ENCODE assay signal across 22 cellular contexts in the genomic region with DNA sequence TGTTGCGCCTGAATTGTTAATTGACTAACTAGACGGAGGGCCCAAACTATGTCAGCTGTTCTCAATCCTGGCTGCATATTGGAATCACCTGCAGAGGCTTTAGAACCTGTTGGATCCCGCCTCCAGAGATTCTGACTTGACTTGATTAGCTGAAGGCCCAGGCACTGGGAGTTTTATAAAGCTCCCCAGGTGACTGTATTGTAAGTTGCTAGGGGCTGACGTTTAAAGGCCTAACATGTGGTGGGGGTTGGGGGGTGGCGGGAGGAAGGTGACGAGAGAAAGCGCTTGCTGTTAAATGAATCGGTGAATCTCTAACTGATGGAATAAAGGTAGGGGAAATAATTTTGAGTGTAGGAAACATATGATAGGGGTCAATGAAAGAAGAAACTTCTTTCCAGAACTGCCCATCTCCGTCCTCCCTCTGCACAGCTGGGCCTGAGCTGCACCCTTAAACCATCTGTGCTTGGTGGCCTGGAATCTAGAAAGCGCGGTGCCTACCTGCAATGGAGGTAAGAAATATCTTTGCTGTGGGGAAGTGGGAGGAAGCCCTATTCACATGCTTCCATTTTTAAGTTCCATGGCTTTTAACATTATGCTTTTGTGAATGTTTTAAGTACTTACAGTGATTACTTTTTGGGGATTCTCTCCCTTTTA.
"Had no signal": no experiment of that assay in that cellular context is flagged by ENCODE, and none has a peak within 500 bp of the region (broad histone marks: within the 10 kb centered on the region; RNA-seq: fewer than 3 reads in every experiment).

No MANE protein-coding gene starts in this region.

- H3K27me3 Mint-ChIP-seq: activated CD8-positive, alpha-beta T cell treated with anti-CD3 and anti-CD28 coated beads for 36 hours; activated naive CD8-positive, alpha-beta T cell treated with anti-CD3 and anti-CD28 coated beads, Interleukin-2, amount 10 ng/mL, durations not matched to agents 7 days and 5 days; dendritic cell treated with granulocyte-macrophage colony-stimulating factor and Interleukin-4, amounts not matched to agents 40 ng/mL and 50 ng/mL, for 4 days; memory B cell; progenitor cell of endocrine pancreas; stimulated activated naive CD8-positive, alpha-beta T cell treated with anti-CD3 and anti-CD28 coated beads, Interleukin-15, Interleukin-2, amounts not matched to agents 100 ng/mL and 50 ng/mL, for 24 hours had no signal

- H3K36me3 ChIP-seq: cardiac muscle cell, esophagus squamous epithelium, tibial nerve, uterus had no signal

- H3K9me3 Mint-ChIP-seq: activated naive CD8-positive, alpha-beta T cell treated with anti-CD3 and anti-CD28 coated beads, Interleukin-2, amount 10 ng/mL, durations not matched to agents 7 days and 5 days; dendritic cell treated with granulocyte-macrophage colony-stimulating factor and Interleukin-4, amounts not matched to agents 40 ng/mL and 50 ng/mL, for 4 days; stimulated activated naive CD8-positive, alpha-beta T cell treated with anti-CD3 and anti-CD28 coated beads, Interleukin-15, Interleukin-2, amounts not matched to agents 100 ng/mL and 50 ng/mL, for 24 hours had no signal

- H3K4me1 ChIP-seq: esophagus squamous epithelium, uterus had no signal

- H3K4me3 ChIP-seq: cardiac muscle cell, esophagus squamous epithelium, mucosa of descending colon, tibial nerve, uterus had no signal

- H3K4me1 Mint-ChIP-seq: activated naive CD8-positive, alpha-beta T cell treated with anti-CD3 and anti-CD28 coated beads, Interleukin-2, amount 10 ng/mL, durations not matched to agents 7 days and 5 days; activated T-helper 17 cell treated with anti-CD3 and anti-CD28 coated beads, Interleukin-2, amount 50 U/mL, for 72 hours; memory B cell; naive B cell had no signal

- H3K27ac ChIP-seq: cardiac muscle cell, esophagus squamous epithelium, tibial nerve, uterus had no signal

- DNase-seq: activated CD4-positive, alpha-beta T cell treated with anti-CD3 and anti-CD28 coated beads for 4 hours; activated CD8-positive, alpha-beta T cell treated with anti-CD3 and anti-CD28 coated beads for 36 hours; activated naive CD4-positive, alpha-beta T cell; activated naive CD8-positive, alpha-beta T cell treated with anti-CD3 and anti-CD28 coated beads, Interleukin-2, amount 10 ng/mL, durations not matched to agents 7 days and 5 days; activated T-cell treated with anti-CD3 and anti-CD28 coated beads, Interleukin-2, amount 50 U/mL, for 1 hour; amygdala; effector memory CD4-positive, alpha-beta T cell; esophagus squamous epithelium; left ventricle myocardium superior; mucosa of descending colon; naive B cell; nucleus accumbens; stimulated activated CD4-positive, alpha-beta T cell treated with anti-CD3 and anti-CD28 coated beads, Interleukin-12 subunit alpha, Interleukin-12 subunit beta, amount 100 ng/mL, for 4 hours; stimulated activated CD4-positive, alpha-beta T cell treated with anti-CD3 and anti-CD28 coated beads, Interleukin-1b, Interleukin-23, amount 100 ng/mL, for 48 hours; uterus had no signal

- H3K9me3 ChIP-seq: esophagus squamous epithelium, mucosa of descending colon, tibial nerve, uterus had no signal

- ATAC-seq: activated CD8-positive, alpha-beta T cell treated with anti-CD3 and anti-CD28 coated beads for 36 hours; activated T-helper 17 cell treated with anti-CD3 and anti-CD28 coated beads, Interleukin-2, amount 50 U/mL, for 72 hours; left ventricle myocardium superior; mucosa of descending colon had no signal

- H3K4me3 Mint-ChIP-seq: activated CD8-positive, alpha-beta T cell treated with anti-CD3 and anti-CD28 coated beads for 36 hours; activated naive CD8-positive, alpha-beta T cell treated with anti-CD3 and anti-CD28 coated beads, Interleukin-2, amount 10 ng/mL, durations not matched to agents 7 days and 5 days; activated T-helper 17 cell treated with anti-CD3 and anti-CD28 coated beads, Interleukin-2, amount 50 U/mL, for 72 hours; dendritic cell treated with granulocyte-macrophage colony-stimulating factor and Interleukin-4, amounts not matched to agents 40 ng/mL and 50 ng/mL, for 4 days; memory B cell; naive B cell; stimulated activated naive CD8-positive, alpha-beta T cell treated with anti-CD3 and anti-CD28 coated beads, Interleukin-15, Interleukin-2, amounts not matched to agents 100 ng/mL and 50 ng/mL, for 24 hours had no signal

- H3K27ac Mint-ChIP-seq: activated CD8-positive, alpha-beta T cell treated with anti-CD3 and anti-CD28 coated beads for 36 hours; activated naive CD8-positive, alpha-beta T cell treated with anti-CD3 and anti-CD28 coated beads, Interleukin-2, amount 10 ng/mL, durations not matched to agents 7 days and 5 days; activated T-helper 17 cell treated with anti-CD3 and anti-CD28 coated beads, Interleukin-2, amount 50 U/mL, for 72 hours; dendritic cell treated with granulocyte-macrophage colony-stimulating factor and Interleukin-4, amounts not matched to agents 40 ng/mL and 50 ng/mL, for 4 days; memory B cell; naive B cell; progenitor cell of endocrine pancreas; stimulated activated naive CD8-positive, alpha-beta T cell treated with anti-CD3 and anti-CD28 coated beads, Interleukin-15, Interleukin-2, amounts not matched to agents 100 ng/mL and 50 ng/mL, for 24 hours had no signal

- H3K27me3 ChIP-seq: cardiac muscle cell, esophagus squamous epithelium, tibial nerve, uterus had no signal

- H3K36me3 Mint-ChIP-seq: activated naive CD8-positive, alpha-beta T cell treated with anti-CD3 and anti-CD28 coated beads, Interleukin-2, amount 10 ng/mL, durations not matched to agents 7 days and 5 days; memory B cell had no signal
